Comparison of ENCODE assay signal across 28 cellular contexts in genomic region chr12:62653740-62654139, GRCh38.
DNase-seq lines count a peak whose midpoint lies in the region; ATAC-seq and TF ChIP-seq lines count a peak whose summit lies in the region.
"Had no signal": no experiment of that assay in that cellular context is flagged by ENCODE, and none has a peak within 500 bp of the region (broad histone marks: within the 10 kb centered on the region; RNA-seq: fewer than 3 reads in every experiment).

No MANE protein-coding gene starts in this region.

- H3K4me1 Mint-ChIP-seq in progenitor cell of endocrine pancreas (ENCODE audit: low read depth), result peaks cover 10% of the 10 kb centered on the region

- no peak overlapping the region for H3K4me3 Mint-ChIP-seq in progenitor cell of endocrine pancreas (ENCODE audit: low read depth)
- H3K4me3 Mint-ChIP-seq: CD4-positive, alpha-beta T cell; effector memory CD8-positive, alpha-beta T cell; naive thymus-derived CD8-positive, alpha-beta T cell; T-helper 1 cell treated with Interleukin-12 subunit alpha and Interleukin-12 subunit beta and Interleukin-4 antibody, amounts not matched to agents 30 μg/mL and 1 μg/mL, for 36 hours had no signal

- H3K4me2 ChIP-seq in Loucy (ENCODE audit: low read depth, low read length, poor library complexity, severe bottlenecking), result peak overlapping the region; percentile 65
- H3K4me2 ChIP-seq: PC-9, SK-N-SH had no signal

- intact Hi-C loops in posterior cingulate gyrus (cut with DNase I), result no loop called here

- DNase-seq in NCI-H82 (lab: John Stamatoyannopoulos, UW), result peak; percentile 24
- no peak for DNase-seq in NCI-H82 treated with DMSO at 0.1 percent for 48 hours (lab: John Stamatoyannopoulos, UW; ENCODE audit: unreplicated experiment)
- peak; percentile 97 for DNase-seq in iPS DF 4.7 (ENCODE audit: extremely low read depth, low spot score)
- no peak for DNase-seq in progenitor cell of endocrine pancreas (ENCODE audit: low spot score, unreplicated experiment)
- no peak for DNase-seq in DMS53 treated with DMSO at 0.1 percent for 48 hours (lab: John Stamatoyannopoulos, UW; ENCODE audit: unreplicated experiment)
- DNase-seq in posterior cingulate gyrus, result no peak
- DNase-seq: activated CD4-positive, alpha-beta T cell treated with anti-CD3 and anti-CD28 coated beads, Interleukin-2, amount 50 U/mL, for 48 hours; activated naive CD4-positive, alpha-beta T cell treated with Interleukin-2 at 50 U/mL for 16 hours; CD4-positive, alpha-beta T cell; central memory CD4-positive, alpha-beta T cell; cortex of kidney; effector memory CD8-positive, alpha-beta T cell; erythroblast; IMR-90; lower lobe of right lung; naive thymus-derived CD8-positive, alpha-beta T cell; NCI-H187; NCI-H2227 treated with DMSO at 0.1 percent for 48 hours; NK-92 treated with Interleukin-12 subunit alpha and Interleukin-12 subunit beta, amount 100 ng/mL, for 24 hours; occipital lobe; PC-9; SK-N-SH; stimulated activated CD4-positive, alpha-beta T cell treated with anti-CD3 and anti-CD28 coated beads, Interleukin-4, amount 100 ng/mL, for 24 hours had no signal

- peaks cover 44% of the 10 kb centered on the region for H3K4me1 ChIP-seq in Loucy (ENCODE audit: insufficient read depth, low read length, poor library complexity, severe bottlenecking)
- H3K4me1 ChIP-seq: lower lobe of right lung had no signal

- peak overlapping the region; percentile 53 for H3K27ac Mint-ChIP-seq in progenitor cell of endocrine pancreas
- H3K27ac Mint-ChIP-seq: CD4-positive, alpha-beta T cell; effector memory CD8-positive, alpha-beta T cell; naive thymus-derived CD8-positive, alpha-beta T cell; T-helper 1 cell treated with Interleukin-12 subunit alpha and Interleukin-12 subunit beta and Interleukin-4 antibody, amounts not matched to agents 30 μg/mL and 1 μg/mL, for 36 hours had no signal

- H3K36me3 Mint-ChIP-seq in progenitor cell of endocrine pancreas (ENCODE audit: insufficient read depth), result peaks cover 2% of the 10 kb centered on the region
- H3K36me3 Mint-ChIP-seq: naive thymus-derived CD8-positive, alpha-beta T cell had no signal

- no peaks in the 10 kb centered on the region for H3K27me3 Mint-ChIP-seq in progenitor cell of endocrine pancreas

- H3K9me2 ChIP-seq in Loucy (replicated peaks; ENCODE audit: low read depth, low read length), result no peaks in the 10 kb centered on the region
- H3K9me2 ChIP-seq: SK-N-SH had no signal

- TF ChIP-seq CTCF in Loucy (conservative IDR thresholded peaks at IDR 0.05; ENCODE audit: low read length) (no peak), progenitor cell of endocrine pancreas (IDR thresholded peaks at IDR 0.05; ENCODE audit: unreplicated experiment) (no peak)

- no peaks in the 10 kb centered on the region for H3F3A ChIP-seq in Loucy (ENCODE audit: low read depth)

- no peaks in the 10 kb centered on the region; the same call in 1 of the 2 replicates for H3K36me3 ChIP-seq in Loucy (ENCODE audit: insufficient read depth, low read length)
- H3K36me3 ChIP-seq: lower lobe of right lung, tibial nerve had no signal

- ATAC-seq in GM19455 (IDR thresholded peaks at IDR 0.05; ENCODE audit: unreplicated experiment), result no peak
- ATAC-seq: activated CD4-positive, CD25-positive, alpha-beta regulatory T cell treated with anti-CD3 and anti-CD28 coated beads, Interleukin-2, amount 50 U/mL, for 24 hours; effector memory CD8-positive, alpha-beta T cell; lower lobe of right lung; naive thymus-derived CD8-positive, alpha-beta T cell had no signal

- H3K79me2 ChIP-seq in Loucy (ENCODE audit: insufficient read depth, low read length), result no peaks in the 10 kb centered on the region

- no peak overlapping the region for H3K4me3 ChIP-seq in Loucy (ENCODE audit: low read length, poor library complexity, severe bottlenecking)
- H3K4me3 ChIP-seq: lower lobe of right lung, PC-9, tibial nerve had no signal

- no peak overlapping the region for H2AFZ ChIP-seq in Loucy (ENCODE audit: low read length)
- H2AFZ ChIP-seq: PC-9 had no signal

- peak overlapping the region; percentile 22 for H3K9ac ChIP-seq in Loucy (ENCODE audit: low read depth, low read length, poor library complexity, severe bottlenecking)
- H3K9ac ChIP-seq: SK-N-SH had no signal

- no peaks in the 10 kb centered on the region for H3K9me3 ChIP-seq in Loucy (ENCODE audit: insufficient read depth, low read depth, low read length)
- H3K9me3 ChIP-seq: lower lobe of right lung, SK-N-SH, tibial nerve had no signal

- no peaks in the 10 kb centered on the region for H4K20me1 ChIP-seq in Loucy (ENCODE audit: insufficient read depth, low read length, poor library complexity, severe bottlenecking)

- no peaks in the 10 kb centered on the region for H3K9me3 Mint-ChIP-seq in progenitor cell of endocrine pancreas (ENCODE audit: low read depth)
- H3K9me3 Mint-ChIP-seq: CD4-positive, alpha-beta T cell; effector memory CD8-positive, alpha-beta T cell; naive thymus-derived CD8-positive, alpha-beta T cell; T-helper 1 cell treated with Interleukin-12 subunit alpha and Interleukin-12 subunit beta and Interleukin-4 antibody, amounts not matched to agents 30 μg/mL and 1 μg/mL, for 36 hours had no signal

- H3K27me3 ChIP-seq in Loucy (ENCODE audit: insufficient read depth, low read length, poor library complexity, severe bottlenecking), result no peaks in the 10 kb centered on the region
- H3K27me3 ChIP-seq: tibial nerve had no signal

Comparison
In these comparisons a context has a peak if more than half of its experiments do, and no peak if none do; other contexts are left out.
1. DNase-seq: peak in NCI-H82 (single experiment) and iPS DF 4.7 (single experiment); none in NCI-H82 treated with DMSO at 0.1 percent for 48 hours (single experiment), progenitor cell of endocrine pancreas (single experiment), DMS53 treated with DMSO at 0.1 percent for 48 hours (single experiment) and posterior cingulate gyrus (0 of 10).